ENCODE assay signal across 10 cellular contexts in the genomic region with DNA sequence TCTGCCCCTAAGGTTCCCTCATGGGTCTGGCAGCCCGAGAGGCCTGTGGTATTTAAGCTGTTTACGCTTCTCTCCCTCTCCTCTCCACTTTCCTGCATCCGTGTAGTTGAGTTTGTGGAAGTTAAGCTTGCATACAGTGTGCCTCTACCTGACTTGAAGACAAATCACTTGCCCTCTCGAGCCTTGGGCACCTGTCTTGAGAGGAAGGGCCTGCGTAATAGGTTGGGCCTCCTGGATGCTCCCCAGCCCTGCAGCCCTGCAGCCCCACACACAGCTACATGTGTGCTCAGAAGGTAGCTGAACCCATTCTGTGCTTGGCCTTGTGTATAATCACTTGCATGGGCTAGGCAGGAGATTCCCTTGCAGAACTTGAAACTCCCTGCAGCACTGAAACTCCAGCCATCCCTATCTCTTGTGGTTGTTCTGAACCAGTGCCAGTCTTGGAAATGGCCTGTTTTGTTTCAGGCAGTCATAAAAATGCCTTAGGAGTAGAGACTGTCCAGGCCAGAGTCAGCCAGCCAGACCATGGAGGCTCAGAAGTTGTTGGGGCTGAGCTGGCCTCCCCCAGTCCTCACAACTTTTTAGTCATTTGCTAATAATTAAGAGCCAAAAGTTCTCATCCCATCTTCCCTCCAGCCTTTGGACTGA.
DNase-seq lines count a peak whose midpoint lies in the region; ATAC-seq and TF ChIP-seq lines count a peak whose summit lies in the region.
"Had no signal": no experiment of that assay in that cellular context is flagged by ENCODE, and none has a peak within 500 bp of the region (broad histone marks: within the 10 kb centered on the region; RNA-seq: fewer than 3 reads in every experiment).

No MANE protein-coding gene starts in this region.

- H3K27ac ChIP-seq in thyroid gland (peak overlapping the region in 2 of 3 donors; percentile 63 to 85), substantia nigra (ENCODE audit: low read depth, low read length, poor library complexity, severe bottlenecking) (no peak overlapping the region)
- H3K27ac ChIP-seq: 22Rv1, right lobe of liver had no signal

- in situ Hi-C loops in astrocyte of the spinal cord (cut with HindIII; ENCODE audit: low sequenced_read_pairs): no loop called here

- H3K4me1 ChIP-seq in thyroid gland: peaks cover 42 to 43% of the 10 kb centered on the region in 2 donors
- H3K4me1 ChIP-seq: right lobe of liver had no signal

- WGBS in thyroid gland, 2 donors: 84 to 87% methylated on average over 5 of the region's 5 CpGs

- DNase-seq in T-helper 1 cell (no peak), astrocyte of the spinal cord (ENCODE audit: low read depth, low spot score) (peak; percentile 89), left lobe of liver (ENCODE audit: low spot score) (no peak), thyroid gland (no peak), substantia nigra (lab: John Stamatoyannopoulos, UW) (no peak)
- DNase-seq: right lobe of liver had no signal

- peaks cover 75% of the 10 kb centered on the region for H3K4me1 Mint-ChIP-seq in T-helper 1 cell treated with Interleukin-12 subunit alpha and Interleukin-12 subunit beta and Interleukin-4 antibody, amounts not matched to agents 30 μg/mL and 1 μg/mL, for 36 hours (ENCODE audit: low read depth)

- H3K4me3 ChIP-seq in astrocyte of the spinal cord (ENCODE audit: low read depth, low read length) (no peak overlapping the region), thyroid gland (replicated peaks in 1 of 3) (no peak overlapping the region)
- H3K4me3 ChIP-seq: right lobe of liver had no signal

- H3K36me3 ChIP-seq in thyroid gland: no peaks in the 10 kb centered on the region
- H3K36me3 ChIP-seq: right lobe of liver had no signal

- H3K27me3 Mint-ChIP-seq in T-helper 1 cell treated with Interleukin-12 subunit alpha and Interleukin-12 subunit beta and Interleukin-4 antibody, amounts not matched to agents 30 μg/mL and 1 μg/mL, for 36 hours (ENCODE audit: low read depth): no peaks in the 10 kb centered on the region

- TF ChIP-seq CTCF in astrocyte of the spinal cord (IDR thresholded peaks at IDR 0.05; ENCODE audit: low read depth, low read length) (no peak), thyroid gland (IDR thresholded peaks at IDR 0.05) (no peak)

- ATAC-seq in left lobe of liver (peak; percentile 34), HG02798 (IDR thresholded peaks at IDR 0.05; ENCODE audit: poor library complexity, unreplicated experiment) (no peak), GM19035 (IDR thresholded peaks at IDR 0.05; ENCODE audit: unreplicated experiment) (no peak)

- peak overlapping the region; percentile 96 for H3K27ac Mint-ChIP-seq in T-helper 1 cell treated with Interleukin-12 subunit alpha and Interleukin-12 subunit beta and Interleukin-4 antibody, amounts not matched to agents 30 μg/mL and 1 μg/mL, for 36 hours

- H3K9me3 Mint-ChIP-seq in T-helper 1 cell treated with Interleukin-12 subunit alpha and Interleukin-12 subunit beta and Interleukin-4 antibody, amounts not matched to agents 30 μg/mL and 1 μg/mL, for 36 hours: no peaks in the 10 kb centered on the region

- intact Hi-C loops in thyroid gland (cut with DNase I): no loop called here

- H3K4me3 Mint-ChIP-seq in T-helper 1 cell treated with Interleukin-12 subunit alpha and Interleukin-12 subunit beta and Interleukin-4 antibody, amounts not matched to agents 30 μg/mL and 1 μg/mL, for 36 hours: peak overlapping the region; percentile 74

- H3K9me3 ChIP-seq in thyroid gland: no peaks in the 10 kb centered on the region
- H3K9me3 ChIP-seq: right lobe of liver had no signal

- no peaks in the 10 kb centered on the region for H3K27me3 ChIP-seq in thyroid gland
- H3K27me3 ChIP-seq: right lobe of liver had no signal

- no peak for TF ChIP-seq POLR2A in thyroid gland (IDR thresholded peaks at IDR 0.05)

- peaks cover 24% of the 10 kb centered on the region for H3K36me3 Mint-ChIP-seq in T-helper 1 cell treated with Interleukin-12 subunit alpha and Interleukin-12 subunit beta and Interleukin-4 antibody, amounts not matched to agents 30 μg/mL and 1 μg/mL, for 36 hours (ENCODE audit: low read depth)
